ENCODE assay signal across 2 cellular contexts in genomic region chr2:237742191-237742590, GRCh38.
TF ChIP-seq lines count a peak whose summit lies in the region.

No MANE protein-coding gene starts in this region.

TF ChIP-seq in HepG2, 621 proteins besides CTCF, POLR2A, EP300 and RAD21 (continues in another document):
- peak; percentile 80 for TF ChIP-seq SAP130 (CRISPR knock-in tag; IDR thresholded peaks at IDR 0.05; ENCODE audit: low read depth)
- peak; percentile 94 for TF ChIP-seq HNF4G (IDR thresholded peaks at IDR 0.05; ENCODE audit: borderline replicate concordance, low read depth, low read length)
- TF ChIP-seq HNF4G (CRISPR knock-in tag; IDR thresholded peaks at IDR 0.05; ENCODE audit: borderline replicate concordance, low read depth), result peak; percentile 97
- TF ChIP-seq MTA3 (CRISPR knock-in tag; IDR thresholded peaks at IDR 0.05), result no peak
- TF ChIP-seq NRL (CRISPR knock-in tag; IDR thresholded peaks at IDR 0.05; ENCODE audit: borderline replicate concordance), result no peak
- TF ChIP-seq NCOR1 (IDR thresholded peaks at IDR 0.05; ENCODE audit: borderline replicate concordance, low read length), result peak; percentile 71; the same call in 1 of the 2 replicates
- TF ChIP-seq, protein P1, sequence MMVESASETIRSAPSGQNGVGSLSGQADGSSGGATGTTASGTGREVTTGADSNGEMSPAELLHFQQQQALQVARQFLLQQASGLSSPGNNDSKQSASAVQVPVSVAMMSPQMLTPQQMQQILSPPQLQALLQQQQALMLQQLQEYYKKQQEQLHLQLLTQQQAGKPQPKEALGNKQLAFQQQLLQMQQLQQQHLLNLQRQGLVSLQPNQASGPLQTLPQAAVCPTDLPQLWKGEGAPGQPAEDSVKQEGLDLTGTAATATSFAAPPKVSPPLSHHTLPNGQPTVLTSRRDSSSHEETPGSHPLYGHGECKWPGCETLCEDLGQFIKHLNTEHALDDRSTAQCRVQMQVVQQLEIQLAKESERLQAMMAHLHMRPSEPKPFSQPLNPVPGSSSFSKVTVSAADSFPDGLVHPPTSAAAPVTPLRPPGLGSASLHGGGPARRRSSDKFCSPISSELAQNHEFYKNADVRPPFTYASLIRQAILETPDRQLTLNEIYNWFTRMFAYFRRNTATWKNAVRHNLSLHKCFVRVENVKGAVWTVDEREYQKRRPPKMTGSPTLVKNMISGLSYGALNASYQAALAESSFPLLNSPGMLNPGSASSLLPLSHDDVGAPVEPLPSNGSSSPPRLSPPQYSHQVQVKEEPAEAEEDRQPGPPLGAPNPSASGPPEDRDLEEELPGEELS (CRISPR knock-in tag; IDR thresholded peaks at IDR 0.05), result peak; percentile 76
- no peak for TF ChIP-seq FIP1L1 (IDR thresholded peaks at IDR 0.05; ENCODE audit: borderline replicate concordance, insufficient read depth, low read depth, low read length)
- TF ChIP-seq ZNF639 (CRISPR knock-in tag; conservative IDR thresholded peaks at IDR 0.05), result no peak; the same call in 1 of the 2 replicates
- no peak for TF ChIP-seq TCF7L2 (IDR thresholded peaks at IDR 0.05; ENCODE audit: low read depth, low read length)
- TF ChIP-seq CREBL2 (CRISPR knock-in tag; IDR thresholded peaks at IDR 0.05; ENCODE audit: borderline replicate concordance), result no peak
- TF ChIP-seq, protein P2, sequence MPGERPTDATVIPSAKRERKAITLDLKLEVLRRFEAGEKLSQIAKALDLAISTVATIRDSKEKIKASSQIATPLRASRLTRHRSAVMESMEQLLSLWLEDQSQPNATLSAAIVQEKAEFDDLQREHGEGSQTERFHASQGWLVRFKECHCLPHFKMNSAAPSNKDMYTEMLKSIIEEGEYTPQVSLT (CRISPR knock-in tag; IDR thresholded peaks at IDR 0.05; ENCODE audit: borderline replicate concordance, low read depth), result no peak
- TF ChIP-seq, protein P3, sequence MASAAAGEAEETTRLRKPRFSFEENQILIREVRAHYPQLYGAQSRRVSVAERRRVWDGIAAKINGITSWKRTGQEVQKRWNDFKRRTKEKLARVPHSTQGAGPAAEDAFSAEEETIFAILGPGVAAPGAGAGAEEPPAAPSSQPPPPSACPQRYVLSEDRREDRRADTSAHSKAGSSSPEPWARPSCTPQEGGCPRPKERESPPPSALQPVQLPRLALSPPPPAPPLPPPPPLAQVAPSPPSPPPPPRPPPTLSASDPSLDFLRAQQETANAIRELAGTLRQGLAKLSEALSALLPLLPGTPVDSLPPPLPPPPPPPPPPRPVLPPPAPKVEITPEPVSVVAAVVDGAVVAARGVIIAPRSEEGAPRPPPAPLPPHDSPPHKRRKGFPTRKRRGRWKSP (CRISPR knock-in tag; IDR thresholded peaks at IDR 0.05), result peak; percentile 50; the same call in 1 of the 2 replicates
- TF ChIP-seq HOXA3 (CRISPR knock-in tag; IDR thresholded peaks at IDR 0.05), result peak; percentile 73
- 0 out of 2 replicates have a peak, but pooled peaks have one; percentile 36 for TF ChIP-seq NKX3-1 (CRISPR knock-in tag; IDR thresholded peaks at IDR 0.05)
- no peak for TF ChIP-seq RFX5 (IDR thresholded peaks at IDR 0.05; ENCODE audit: low read depth, low read length)
- no peak for TF ChIP-seq ZNF790 (CRISPR knock-in tag; IDR thresholded peaks at IDR 0.05; ENCODE audit: borderline replicate concordance)
- TF ChIP-seq REXO4 (CRISPR knock-in tag; IDR thresholded peaks at IDR 0.05; ENCODE audit: borderline replicate concordance), result no peak
- no peak for TF ChIP-seq PCBP1 (IDR thresholded peaks at IDR 0.05; ENCODE audit: borderline replicate concordance, low read depth, low read length)
- TF ChIP-seq KDM4B (CRISPR knock-in tag; IDR thresholded peaks at IDR 0.05), result peak; percentile 69; the same call in 1 of the 2 replicates
- TF ChIP-seq ZNF205 (CRISPR knock-in tag; IDR thresholded peaks at IDR 0.05), result 0 out of 2 replicates have a peak, but pooled peaks have one; percentile 55
- peak; percentile 95 for TF ChIP-seq SALL1 (CRISPR knock-in tag; IDR thresholded peaks at IDR 0.05)
- TF ChIP-seq ZNF691 (CRISPR knock-in tag; IDR thresholded peaks at IDR 0.05; ENCODE audit: borderline replicate concordance, low read depth), result peak; percentile 65; the same call in 1 of the 2 replicates
- peak; percentile 75 for TF ChIP-seq IRF2 (CRISPR knock-in tag; IDR thresholded peaks at IDR 0.05)
- TF ChIP-seq ZNF841 (CRISPR knock-in tag; IDR thresholded peaks at IDR 0.05; ENCODE audit: borderline replicate concordance), result no peak
- 0 out of 2 replicates have a peak, but pooled peaks have one; percentile 55 for TF ChIP-seq HOXD1 (CRISPR knock-in tag; IDR thresholded peaks at IDR 0.05)

TF ChIP-seq in SK-N-SH treated with all-trans-retinoic acid at 6 μM for 48 hours, 23 proteins besides CTCF, POLR2A, EP300 and RAD21:
- TF ChIP-seq SNAI2 (CRISPR knock-in tag; IDR thresholded peaks at IDR 0.05) (no peak), RARB (CRISPR knock-in tag; IDR thresholded peaks at IDR 0.05) (no peak), ZFP30 (CRISPR knock-in tag; IDR thresholded peaks at IDR 0.05) (no peak), ZFP3 (CRISPR knock-in tag; IDR thresholded peaks at IDR 0.05) (no peak), OSR1 (CRISPR knock-in tag; IDR thresholded peaks at IDR 0.05) (no peak), GLIS3 (CRISPR knock-in tag; IDR thresholded peaks at IDR 0.05) (no peak), TOX (CRISPR knock-in tag; IDR thresholded peaks at IDR 0.05; ENCODE audit: borderline replicate concordance) (no peak), CSDC2 (CRISPR knock-in tag; IDR thresholded peaks at IDR 0.05) (no peak), BACH2 (CRISPR knock-in tag; IDR thresholded peaks at IDR 0.05; ENCODE audit: borderline replicate concordance) (no peak), ESRRG (CRISPR knock-in tag; IDR thresholded peaks at IDR 0.05) (no peak), ARNTL (CRISPR knock-in tag; IDR thresholded peaks at IDR 0.05; ENCODE audit: borderline replicate concordance, low read depth) (no peak), TSHZ2 (CRISPR knock-in tag; IDR thresholded peaks at IDR 0.05) (no peak), CREB5 (CRISPR knock-in tag; IDR thresholded peaks at IDR 0.05; ENCODE audit: low read depth) (no peak), ISL1 (CRISPR knock-in tag; IDR thresholded peaks at IDR 0.05) (no peak), ZNF70 (CRISPR knock-in tag; IDR thresholded peaks at IDR 0.05) (no peak), ZNF8 (CRISPR knock-in tag; IDR thresholded peaks at IDR 0.05) (no peak), PPARA (CRISPR knock-in tag; IDR thresholded peaks at IDR 0.05; ENCODE audit: borderline replicate concordance) (no peak), ZC3H10 (CRISPR knock-in tag; IDR thresholded peaks at IDR 0.05) (no peak)
- TF ChIP-seq, protein P4, sequence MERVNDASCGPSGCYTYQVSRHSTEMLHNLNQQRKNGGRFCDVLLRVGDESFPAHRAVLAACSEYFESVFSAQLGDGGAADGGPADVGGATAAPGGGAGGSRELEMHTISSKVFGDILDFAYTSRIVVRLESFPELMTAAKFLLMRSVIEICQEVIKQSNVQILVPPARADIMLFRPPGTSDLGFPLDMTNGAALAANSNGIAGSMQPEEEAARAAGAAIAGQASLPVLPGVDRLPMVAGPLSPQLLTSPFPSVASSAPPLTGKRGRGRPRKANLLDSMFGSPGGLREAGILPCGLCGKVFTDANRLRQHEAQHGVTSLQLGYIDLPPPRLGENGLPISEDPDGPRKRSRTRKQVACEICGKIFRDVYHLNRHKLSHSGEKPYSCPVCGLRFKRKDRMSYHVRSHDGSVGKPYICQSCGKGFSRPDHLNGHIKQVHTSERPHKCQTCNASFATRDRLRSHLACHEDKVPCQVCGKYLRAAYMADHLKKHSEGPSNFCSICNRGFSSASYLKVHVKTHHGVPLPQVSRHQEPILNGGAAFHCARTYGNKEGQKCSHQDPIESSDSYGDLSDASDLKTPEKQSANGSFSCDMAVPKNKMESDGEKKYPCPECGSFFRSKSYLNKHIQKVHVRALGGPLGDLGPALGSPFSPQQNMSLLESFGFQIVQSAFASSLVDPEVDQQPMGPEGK (CRISPR knock-in tag; IDR thresholded peaks at IDR 0.05; ENCODE audit: borderline replicate concordance), result no peak
- TF ChIP-seq, protein P5, sequence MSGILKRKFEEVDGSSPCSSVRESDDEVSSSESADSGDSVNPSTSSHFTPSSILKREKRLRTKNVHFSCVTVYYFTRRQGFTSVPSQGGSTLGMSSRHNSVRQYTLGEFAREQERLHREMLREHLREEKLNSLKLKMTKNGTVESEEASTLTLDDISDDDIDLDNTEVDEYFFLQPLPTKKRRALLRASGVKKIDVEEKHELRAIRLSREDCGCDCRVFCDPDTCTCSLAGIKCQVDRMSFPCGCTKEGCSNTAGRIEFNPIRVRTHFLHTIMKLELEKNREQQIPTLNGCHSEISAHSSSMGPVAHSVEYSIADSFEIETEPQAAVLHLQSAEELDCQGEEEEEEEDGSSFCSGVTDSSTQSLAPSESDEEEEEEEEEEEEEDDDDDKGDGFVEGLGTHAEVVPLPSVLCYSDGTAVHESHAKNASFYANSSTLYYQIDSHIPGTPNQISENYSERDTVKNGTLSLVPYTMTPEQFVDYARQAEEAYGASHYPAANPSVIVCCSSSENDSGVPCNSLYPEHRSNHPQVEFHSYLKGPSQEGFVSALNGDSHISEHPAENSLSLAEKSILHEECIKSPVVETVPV (CRISPR knock-in tag; IDR thresholded peaks at IDR 0.05), result no peak
TF ChIP-seq in SK-N-SH treated with all-trans-retinoic acid at 6 μM for 48 hours: peak in this region for 0.
